2 cellular contexts compared by ENCODE assay signal in genomic region chr14:70645892-70646291, GRCh38.
TF ChIP-seq lines count a peak whose summit lies in the region.

No MANE protein-coding gene starts in this region.

TF ChIP-seq in WTC11, 78 proteins besides CTCF, POLR2A, EP300 and RAD21:
- TF ChIP-seq USF1 (CRISPR knock-in tag; IDR thresholded peaks at IDR 0.05): no peak
- TF ChIP-seq FOXP1 (CRISPR knock-in tag; IDR thresholded peaks at IDR 0.05; ENCODE audit: borderline replicate concordance): no peak
- TF ChIP-seq ZNF671 (CRISPR knock-in tag; IDR thresholded peaks at IDR 0.05): no peak

TF ChIP-seq in H1, 55 proteins besides CTCF, POLR2A, EP300 and RAD21:
- TF ChIP-seq KDM1A (IDR thresholded peaks at IDR 0.05; ENCODE audit: borderline replicate concordance, low read length) (no peak), SIX5 (IDR thresholded peaks at IDR 0.05; ENCODE audit: low read depth, low read length) (no peak), MAFK (IDR thresholded peaks at IDR 0.05; ENCODE audit: low read depth, low read length) (no peak), CBX8 (IDR thresholded peaks at IDR 0.05; ENCODE audit: borderline replicate concordance, low read depth, low read length) (no peak), RBBP5 (IDR thresholded peaks at IDR 0.05; ENCODE audit: borderline replicate concordance, low read depth, low read length) (no peak), CBX5 (IDR thresholded peaks at IDR 0.05; ENCODE audit: low read depth, low read length) (no peak), CTBP2 (IDR thresholded peaks at IDR 0.05; ENCODE audit: borderline replicate concordance, insufficient read depth, insufficient read length, low read length) (no peak), NRF1 (IDR thresholded peaks at IDR 0.05; ENCODE audit: low read depth, low read length) (no peak), SIN3A (conservative IDR thresholded peaks at IDR 0.05 in 1 of 2, IDR thresholded peaks at IDR 0.05 in 1 of 2; ENCODE audit: low read depth in 1 of 2, low read length in 2 of 2) (no peak), USF2 (IDR thresholded peaks at IDR 0.05; ENCODE audit: low read length) (no peak), TAF1 (IDR thresholded peaks at IDR 0.05; ENCODE audit: low read depth, low read length) (no peak)
- TF ChIP-seq, protein P1, sequence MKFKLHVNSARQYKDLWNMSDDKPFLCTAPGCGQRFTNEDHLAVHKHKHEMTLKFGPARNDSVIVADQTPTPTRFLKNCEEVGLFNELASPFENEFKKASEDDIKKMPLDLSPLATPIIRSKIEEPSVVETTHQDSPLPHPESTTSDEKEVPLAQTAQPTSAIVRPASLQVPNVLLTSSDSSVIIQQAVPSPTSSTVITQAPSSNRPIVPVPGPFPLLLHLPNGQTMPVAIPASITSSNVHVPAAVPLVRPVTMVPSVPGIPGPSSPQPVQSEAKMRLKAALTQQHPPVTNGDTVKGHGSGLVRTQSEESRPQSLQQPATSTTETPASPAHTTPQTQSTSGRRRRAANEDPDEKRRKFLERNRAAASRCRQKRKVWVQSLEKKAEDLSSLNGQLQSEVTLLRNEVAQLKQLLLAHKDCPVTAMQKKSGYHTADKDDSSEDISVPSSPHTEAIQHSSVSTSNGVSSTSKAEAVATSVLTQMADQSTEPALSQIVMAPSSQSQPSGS (IDR thresholded peaks at IDR 0.05; ENCODE audit: low read length): no peak
TF ChIP-seq in H1: peak in this region for 0.
